ENCODE assay signal across 17 cellular contexts in genomic region chr17:83071966-83072562, GRCh38. TPM values are rescaled to one million over a fixed set of nuclear protein-coding genes. Genes with fewer than 3 reads are reported as not detected.
A peak's percentile ranks its signal among the peaks of the same experiment; 100 is the strongest.
DNase-seq lines count a peak whose midpoint lies in the region; ATAC-seq and TF ChIP-seq lines count a peak whose summit lies in the region.
"Had no signal": no experiment of that assay in that cellular context is flagged by ENCODE, and none has a peak within 500 bp of the region (broad histone marks: within the 10 kb centered on the region; RNA-seq: fewer than 3 reads in every experiment).

No MANE protein-coding gene starts in this region.

- no peaks in the 10 kb centered on the region for H3K9me3 Mint-ChIP-seq in activated naive CD4-positive, alpha-beta T cell treated with anti-CD3 and anti-CD28 coated beads, Interleukin-2, amount 50 U/mL, for 24 hours
- H3K9me3 Mint-ChIP-seq in activated T-helper 2 cell treated with anti-CD3 and anti-CD28 coated beads, Interferon-gamma antibody, Interleukin-2, Interleukin-4, amounts not matched to agents 10 μg/mL and 5 μg/mL and 100 μg/mL, durations not matched to agents 14 hours and 24 hours and 36 hours, result no peaks in the 10 kb centered on the region
- H3K9me3 Mint-ChIP-seq in stimulated activated effector memory CD8-positive, alpha-beta T cell treated with anti-CD3 and anti-CD28 coated beads, Interleukin-12 subunit alpha, Interleukin-12 subunit beta, amount 100 ng/mL, for 72 hours, result no peaks in the 10 kb centered on the region
- H3K9me3 Mint-ChIP-seq: IgD-negative memory B cell had no signal

- H3K4me3 ChIP-seq in testis, result no peak overlapping the region
- H3K4me3 ChIP-seq in tibial nerve, result no peak overlapping the region
- H3K4me3 ChIP-seq: mucosa of descending colon, pancreas, smooth muscle cell had no signal

- no peak for TF ChIP-seq EP300 in tibial nerve (IDR thresholded peaks at IDR 0.05)

- H3K36me3 ChIP-seq in testis (ENCODE audit: low read depth, missing control alignments), result no peaks in the 10 kb centered on the region
- no peaks in the 10 kb centered on the region for H3K36me3 ChIP-seq in tibial nerve
- H3K36me3 ChIP-seq: pancreas had no signal

- H3K9me3 ChIP-seq in testis (no peaks in the 10 kb centered on the region), tibial nerve (no peaks in the 10 kb centered on the region)
- H3K9me3 ChIP-seq: mucosa of descending colon, pancreas had no signal

- no peaks in the 10 kb centered on the region for H3K27me3 ChIP-seq in testis
- H3K27me3 ChIP-seq in tibial nerve, result no peaks in the 10 kb centered on the region
- H3K27me3 ChIP-seq: pancreas had no signal

- H3K4me1 Mint-ChIP-seq in activated naive CD4-positive, alpha-beta T cell treated with anti-CD3 and anti-CD28 coated beads, Interleukin-2, amount 50 U/mL, for 24 hours, result peaks cover 22% of the 10 kb centered on the region
- peaks cover 26% of the 10 kb centered on the region for H3K4me1 Mint-ChIP-seq in activated T-helper 2 cell treated with anti-CD3 and anti-CD28 coated beads, Interferon-gamma antibody, Interleukin-2, Interleukin-4, amounts not matched to agents 10 μg/mL and 5 μg/mL and 100 μg/mL, durations not matched to agents 14 hours and 24 hours and 36 hours (ENCODE audit: low read depth)
- H3K4me1 Mint-ChIP-seq in stimulated activated effector memory CD8-positive, alpha-beta T cell treated with anti-CD3 and anti-CD28 coated beads, Interleukin-12 subunit alpha, Interleukin-12 subunit beta, amount 100 ng/mL, for 72 hours, result peaks cover 34% of the 10 kb centered on the region

- TF ChIP-seq CTCF in testis (IDR thresholded peaks at IDR 0.05) (no peak), tibial nerve (IDR thresholded peaks at IDR 0.05) (no peak)

- peak overlapping the region; percentile 36 for H3K4me3 Mint-ChIP-seq in activated naive CD4-positive, alpha-beta T cell treated with anti-CD3 and anti-CD28 coated beads, Interleukin-2, amount 50 U/mL, for 24 hours
- H3K4me3 Mint-ChIP-seq in activated T-helper 2 cell treated with anti-CD3 and anti-CD28 coated beads, Interferon-gamma antibody, Interleukin-2, Interleukin-4, amounts not matched to agents 10 μg/mL and 5 μg/mL and 100 μg/mL, durations not matched to agents 14 hours and 24 hours and 36 hours (ENCODE audit: low read depth), result no peak overlapping the region
- no peak overlapping the region for H3K4me3 Mint-ChIP-seq in stimulated activated effector memory CD8-positive, alpha-beta T cell treated with anti-CD3 and anti-CD28 coated beads, Interleukin-12 subunit alpha, Interleukin-12 subunit beta, amount 100 ng/mL, for 72 hours
- H3K4me3 Mint-ChIP-seq: IgD-negative memory B cell had no signal

- H3K27ac ChIP-seq in testis, result no peak overlapping the region
- H3K27ac ChIP-seq in tibial nerve, result peak overlapping the region in 1 of 4 donors; percentile 77
- H3K27ac ChIP-seq: pancreas had no signal

- peaks cover 8% of the 10 kb centered on the region for H3K4me1 ChIP-seq in testis
- H3K4me1 ChIP-seq in tibial nerve, result peaks cover 0 to 38% (median 0%) of the 10 kb centered on the region in 4 donors
- H3K4me1 ChIP-seq: pancreas had no signal

- intact Hi-C loops in activated T-helper 2 cell treated with anti-CD3 and anti-CD28 coated beads, Interferon-gamma antibody, Interleukin-2, Interleukin-4, amounts not matched to agents 10 μg/mL and 5 μg/mL and 100 μg/mL, durations not matched to agents 14 hours and 24 hours and 36 hours (cut with micrococcal nuclease), result no loop called here
- intact Hi-C loops in testis (cut with DNase I; ENCODE audit: low total_unique reads), result no loop called here

- H3K27me3 Mint-ChIP-seq in activated naive CD4-positive, alpha-beta T cell treated with anti-CD3 and anti-CD28 coated beads, Interleukin-2, amount 50 U/mL, for 24 hours, result peaks cover under 1% of the 10 kb centered on the region
- H3K27me3 Mint-ChIP-seq in activated T-helper 2 cell treated with anti-CD3 and anti-CD28 coated beads, Interferon-gamma antibody, Interleukin-2, Interleukin-4, amounts not matched to agents 10 μg/mL and 5 μg/mL and 100 μg/mL, durations not matched to agents 14 hours and 24 hours and 36 hours (ENCODE audit: low read depth), result peaks cover 6% of the 10 kb centered on the region

- WGBS in testis, 2 donors, result 87 to 89% methylated on average over 7 to 10 of the region's 10 CpGs
- WGBS in tibial nerve, 2 donors, result 46 to 56% methylated on average over 6 to 9 of the region's 10 CpGs

- DNase-seq in activated naive CD4-positive, alpha-beta T cell treated with anti-CD3 and anti-CD28 coated beads, Interleukin-2, amount 50 U/mL, for 16 hours, result no peak
- DNase-seq in NOMO-1 treated with DMSO at 0.1 percent for 48 hours (lab: John Stamatoyannopoulos, UW; ENCODE audit: unreplicated experiment), result peak; percentile 80
- no peak for DNase-seq in activated T-helper 2 cell treated with anti-CD3 and anti-CD28 coated beads, Interferon-gamma antibody, Interleukin-2, Interleukin-4, amounts not matched to agents 10 μg/mL and 5 μg/mL and 100 μg/mL, durations not matched to agents 14 hours and 24 hours and 36 hours (ENCODE audit: low spot score)
- no peak for DNase-seq in stimulated activated effector memory CD8-positive, alpha-beta T cell treated with anti-CD3 and anti-CD28 coated beads, Interleukin-12 subunit alpha, Interleukin-12 subunit beta, amount 100 ng/mL, for 72 hours (ENCODE audit: low spot score in 2 of 2)
- no peak for DNase-seq in DMS114 treated with DMSO at 0.1 percent for 48 hours (lab: John Stamatoyannopoulos, UW; ENCODE audit: unreplicated experiment)
- DNase-seq in testis, result no peak
- DNase-seq in tibial nerve (ENCODE audit: low spot score in 2 of 2), result no peak
- DNase-seq: DMS53, H7, NCI-H187, NCI-H524, T-helper 9 cell had no signal

- no peaks in the 10 kb centered on the region for H3K36me3 Mint-ChIP-seq in activated naive CD4-positive, alpha-beta T cell treated with anti-CD3 and anti-CD28 coated beads, Interleukin-2, amount 50 U/mL, for 24 hours
- H3K36me3 Mint-ChIP-seq in activated T-helper 2 cell treated with anti-CD3 and anti-CD28 coated beads, Interferon-gamma antibody, Interleukin-2, Interleukin-4, amounts not matched to agents 10 μg/mL and 5 μg/mL and 100 μg/mL, durations not matched to agents 14 hours and 24 hours and 36 hours (ENCODE audit: low read depth), result no peaks in the 10 kb centered on the region
- H3K36me3 Mint-ChIP-seq in stimulated activated effector memory CD8-positive, alpha-beta T cell treated with anti-CD3 and anti-CD28 coated beads, Interleukin-12 subunit alpha, Interleukin-12 subunit beta, amount 100 ng/mL, for 72 hours, result peaks cover 6% of the 10 kb centered on the region
- H3K36me3 Mint-ChIP-seq: IgD-negative memory B cell had no signal

- ATAC-seq in stimulated activated effector memory CD8-positive, alpha-beta T cell treated with anti-CD3 and anti-CD28 coated beads, Interleukin-12 subunit alpha, Interleukin-12 subunit beta, amount 100 ng/mL, for 72 hours, result peak; percentile 47
- ATAC-seq: mucosa of descending colon, pancreas had no signal

- TF ChIP-seq POLR2A in testis (IDR thresholded peaks at IDR 0.05) (no peak), tibial nerve (IDR thresholded peaks at IDR 0.05) (no peak)

- H3K27ac Mint-ChIP-seq in activated naive CD4-positive, alpha-beta T cell treated with anti-CD3 and anti-CD28 coated beads, Interleukin-2, amount 50 U/mL, for 24 hours, result peak overlapping the region; percentile 35
- H3K27ac Mint-ChIP-seq in activated T-helper 2 cell treated with anti-CD3 and anti-CD28 coated beads, Interferon-gamma antibody, Interleukin-2, Interleukin-4, amounts not matched to agents 10 μg/mL and 5 μg/mL and 100 μg/mL, durations not matched to agents 14 hours and 24 hours and 36 hours, result peak overlapping the region; percentile 2
- H3K27ac Mint-ChIP-seq in stimulated activated effector memory CD8-positive, alpha-beta T cell treated with anti-CD3 and anti-CD28 coated beads, Interleukin-12 subunit alpha, Interleukin-12 subunit beta, amount 100 ng/mL, for 72 hours, result peak overlapping the region; percentile 58

RNA-seq across cellular contexts. Expression of gene METRNL, which starts 7.3 kb away (rescaled TPM):
- 71.0 and 74.7 TPM in 2 replicates for total RNA-seq in activated T-helper 2 cell treated with anti-CD3 and anti-CD28 coated beads, Interferon-gamma antibody, Interleukin-2, Interleukin-4, amounts not matched to agents 10 μg/mL and 5 μg/mL and 100 μg/mL, durations not matched to agents 14 hours and 24 hours and 36 hours
- total RNA-seq in testis (10 to 100 TPM; 54.6 to 86.1 TPM), tibial nerve (100 to 1,000 TPM; 112 to 162 (median 147) TPM)
- polyA plus RNA-seq in testis (ENCODE audit: insufficient read depth, low read depth, low replicate concordance), result 56.1 TPM

Comparison
In these comparisons a context has a peak if more than half of its experiments do, and no peak if none do; other contexts are left out.
1. H3K27ac Mint-ChIP-seq: peak in every context shown above with its lines; median percentile 58 in stimulated activated effector memory CD8-positive, alpha-beta T cell treated with anti-CD3 and anti-CD28 coated beads, Interleukin-12 subunit alpha, Interleukin-12 subunit beta, amount 100 ng/mL, for 72 hours; 35 in activated naive CD4-positive, alpha-beta T cell treated with anti-CD3 and anti-CD28 coated beads, Interleukin-2, amount 50 U/mL, for 24 hours; 2 in activated T-helper 2 cell treated with anti-CD3 and anti-CD28 coated beads, Interferon-gamma antibody, Interleukin-2, Interleukin-4, amounts not matched to agents 10 μg/mL and 5 μg/mL and 100 μg/mL, durations not matched to agents 14 hours and 24 hours and 36 hours.